8 cellular contexts compared by ENCODE assay signal in genomic region chr1:183633676-183634343, GRCh38. TPM values are rescaled to one million over a fixed set of nuclear protein-coding genes. Genes with fewer than 3 reads are reported as not detected.
DNase-seq lines count a peak whose midpoint lies in the region; ATAC-seq, FAIRE-seq and TF ChIP-seq lines count a peak whose summit lies in the region.

No MANE protein-coding gene starts in this region.

- H3K9me3 ChIP-seq in WERI-Rb-1 (ENCODE audit: severe bottlenecking) (no peaks in the 10 kb centered on the region), pancreas (no peaks in the 10 kb centered on the region)

- ATAC-seq in HG02623 (IDR thresholded peaks at IDR 0.05; ENCODE audit: unreplicated experiment), result peak; percentile 44
- peak in 1 of 4 donors; percentile 4 for ATAC-seq in pancreas

- H3K27ac ChIP-seq in WERI-Rb-1 (no peak overlapping the region), pancreas (peak overlapping the region in 2 of 4 donors; percentile 89 to 91)

- H3K27me3 ChIP-seq in WERI-Rb-1 (ENCODE audit: insufficient read depth, low read depth, severe bottlenecking) (no peaks in the 10 kb centered on the region), pancreas (no peaks in the 10 kb centered on the region)

- DNase-seq in AG20443 (ENCODE audit: low spot score), result peak; percentile 47
- peak; percentile 45 for DNase-seq in GM10266 (ENCODE audit: extremely low spot score)
- DNase-seq in NCI-H1105 treated with DMSO at 0.1 percent for 48 hours (lab: John Stamatoyannopoulos, UW), result peak; percentile 62
- DNase-seq in WERI-Rb-1, result no peak
- peak; percentile 85 for DNase-seq in fibroblast of the aortic adventitia (ENCODE audit: low read depth)
- no peak for DNase-seq in pancreas
- no peak for DNase-seq in NK-92 treated with Interleukin-12 subunit alpha and Interleukin-12 subunit beta, amount 100 ng/mL, for 24 hours (lab: John Stamatoyannopoulos, UW)

- H3K4me1 ChIP-seq in pancreas, result peaks cover 9 to 33% (median 16%) of the 10 kb centered on the region in 3 donors

- peaks cover 19% of the 10 kb centered on the region for H3K36me3 ChIP-seq in WERI-Rb-1
- H3K36me3 ChIP-seq in pancreas, result peaks cover 0 to 5% (median 4%) of the 10 kb centered on the region in 3 donors

- TF ChIP-seq CTCF in GM10266 (IDR thresholded peaks at IDR 0.05; ENCODE audit: control insufficient read depth, insufficient read depth, low read depth, missing control alignments) (peak; percentile 19), WERI-Rb-1 (IDR thresholded peaks at IDR 0.05; ENCODE audit: low read depth, low read length) (peak; percentile 38; the same call in 1 of the 2 replicates), fibroblast of the aortic adventitia (IDR thresholded peaks at IDR 0.05; ENCODE audit: insufficient read depth, low read length) (peak; percentile 68), pancreas (IDR thresholded peaks at IDR 0.05) (peak in 2 of 4 donors; percentile 36 to 45)

- H3K4me3 ChIP-seq in WERI-Rb-1 (ENCODE audit: low read depth, low read length) (no peak overlapping the region), fibroblast of the aortic adventitia (ENCODE audit: low read depth, low read length) (peak overlapping the region; percentile 85), pancreas (peak overlapping the region in 2 of 4 donors; percentile 79 to 82)

- 0% methylated on average over 1 of the region's 1 CpG for WGBS in pancreas, 2 donors

- FAIRE-seq in pancreas (lab: Jason Lieb, UNC), result peak; percentile 17

- intact Hi-C loops in pancreas (cut with DNase I), result no loop called here

RNA-seq across cellular contexts. Expression of gene ARPC5, which starts 1.8 kb away (rescaled TPM):
- total RNA-seq in fibroblast of the aortic adventitia (ENCODE audit: low replicate concordance) (112 and 312 TPM in 2 replicates), pancreas (10 to 100 TPM; 17.5 to 68.0 (median 28.4) TPM)
- 10 to 100 TPM; 33.5 to 58.5 TPM for polyA plus RNA-seq in pancreas

RNA-seq across cellular contexts. Expression of gene APOBEC4, which starts 19.3 kb away (rescaled TPM):
- total RNA-seq in fibroblast of the aortic adventitia (ENCODE audit: low replicate concordance) (not detected in 2 replicates), pancreas (not detected)
- polyA plus RNA-seq in pancreas, result under 1 TPM in 1 of 2 donors, not detected in 1; 0.05 TPM

RNA-seq across cellular contexts. Expression of gene NCF2, which starts 43.6 kb away (rescaled TPM):
- total RNA-seq in fibroblast of the aortic adventitia (ENCODE audit: low replicate concordance) (0.63 and 0.74 TPM in 2 replicates), pancreas (10 to 100 TPM in 2 of 6 donors, 1 to 10 TPM in 3, under 1 TPM in 1; 0.65 to 24.5 (median 2.1) TPM)
- 1 to 10 TPM; 1.0 to 5.0 TPM for polyA plus RNA-seq in pancreas

Comparison
In these comparisons a context has a peak if more than half of its experiments do, and no peak if none do; other contexts are left out.
1. DNase-seq: peak in AG20443 (single experiment), GM10266 (single experiment), NCI-H1105 treated with DMSO at 0.1 percent for 48 hours (single experiment) and fibroblast of the aortic adventitia (single experiment); none in WERI-Rb-1 (single experiment), pancreas (0 of 6) and NK-92 treated with Interleukin-12 subunit alpha and Interleukin-12 subunit beta, amount 100 ng/mL, for 24 hours (single experiment).